Comparison of ENCODE assay signal across 8 cellular contexts in the genomic region with DNA sequence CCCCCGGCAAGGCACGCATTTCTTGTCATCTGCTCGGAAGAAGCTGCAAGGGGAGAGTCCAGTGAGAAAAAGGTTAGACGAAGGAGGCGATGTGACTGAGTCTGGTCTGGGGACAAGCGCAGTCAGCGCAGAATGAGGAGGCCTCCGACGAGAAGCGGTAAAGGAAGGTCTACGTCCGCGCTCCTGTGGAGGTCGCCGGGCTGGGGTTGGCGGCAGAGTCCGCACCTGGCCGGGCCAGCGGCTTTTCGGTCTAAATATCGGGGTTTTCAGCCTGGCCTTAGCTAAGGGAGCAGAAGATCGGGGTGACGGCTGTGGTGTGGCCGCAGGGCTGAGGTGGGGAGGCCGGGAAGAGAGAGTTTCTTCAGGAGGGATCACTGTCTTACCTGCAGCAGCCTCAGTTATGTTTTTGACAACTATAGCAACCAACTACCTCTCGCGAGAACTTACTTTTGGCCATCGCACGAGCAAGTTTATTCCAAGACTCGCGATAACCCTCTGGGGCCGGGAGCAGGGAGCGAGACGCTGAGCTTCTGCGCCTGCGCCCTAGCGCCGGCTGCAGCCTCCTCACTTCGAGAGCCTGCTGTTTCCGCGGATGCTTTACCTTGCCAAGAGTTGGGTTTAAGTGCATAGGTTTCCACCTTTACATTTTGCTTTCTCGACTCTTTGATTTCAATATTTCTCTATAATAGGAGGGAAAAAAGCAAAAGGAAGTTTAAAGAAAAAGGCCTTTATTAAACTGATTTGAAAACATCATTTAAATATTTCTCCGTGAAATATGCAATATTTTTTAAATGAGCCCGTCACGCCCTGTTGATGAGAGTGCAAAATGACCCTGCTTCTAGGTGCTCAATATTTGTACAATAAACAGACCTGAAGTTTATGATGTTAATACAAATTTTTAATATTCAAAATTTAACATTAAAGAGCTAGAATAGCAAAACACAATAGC. TPM values are rescaled to one million over a fixed set of nuclear protein-coding genes. Genes with fewer than 3 reads are reported as not detected.
DNase-seq lines count a peak whose midpoint lies in the region; ATAC-seq and TF ChIP-seq lines count a peak whose summit lies in the region.

A gene (minus strand): TSS at position 534 of the 949 bp plus-strand sequence. CDS start 4,068 bp downstream, outside the sequence.

- DNase-seq in NCI-H187 treated with DMSO at 0.1 percent for 48 hours (lab: John Stamatoyannopoulos, UW): peak; percentile 78
- peak; percentile 87 for DNase-seq in T-helper 22 cell (ENCODE audit: low read depth)
- peak; percentile 93 for DNase-seq in astrocyte of the cerebellum (ENCODE audit: low read depth)
- DNase-seq in hepatocyte (ENCODE audit: low spot score): peak; percentile 99
- DNase-seq in putamen (ENCODE audit: low spot score): peak; percentile 93
- peak in 1 of 2 donors; percentile 91 for DNase-seq in vagina (ENCODE audit: extremely low spot score in 2 of 2)

- H3K27ac ChIP-seq in hepatocyte (peak within 1 kb of the TSS; percentile 60), vagina (no peak within 1 kb of the TSS)

- no peaks in the 10 kb centered on the region for H3K9me3 ChIP-seq in hepatocyte (ENCODE audit: low read depth)
- H3K9me3 ChIP-seq in vagina: no peaks in the 10 kb centered on the region

- H3K4me3 ChIP-seq in astrocyte of the cerebellum (ENCODE audit: low read depth, low read length) (peak within 1 kb of the TSS; percentile 66), hepatocyte (peak within 1 kb of the TSS; percentile 33), vagina (peak within 1 kb of the TSS; percentile 68 to 89)

- ATAC-seq in GM18502 (IDR thresholded peaks at IDR 0.05; ENCODE audit: poor library complexity, unreplicated experiment) (peak; percentile 91), HG02943 (IDR thresholded peaks at IDR 0.05; ENCODE audit: low read depth, unreplicated experiment) (peak; percentile 84)

- H3K27me3 ChIP-seq in hepatocyte (no peaks in the 10 kb centered on the region), vagina (no peaks in the 10 kb centered on the region)

- TF ChIP-seq CTCF in astrocyte of the cerebellum (IDR thresholded peaks at IDR 0.05; ENCODE audit: low read depth, low read length, missing control alignments): no peak
- no peak for TF ChIP-seq CTCF in hepatocyte (IDR thresholded peaks at IDR 0.05; ENCODE audit: poor library complexity)
- TF ChIP-seq CTCF in vagina (IDR thresholded peaks at IDR 0.05): no peak

- no peaks in the 10 kb centered on the region for H3K9me2 ChIP-seq in hepatocyte (replicated peaks; ENCODE audit: insufficient read depth)

- 4% methylated on average over 45 of the region's 45 CpGs for WGBS in hepatocyte (ENCODE audit: low lambda C conversion rate, missing lambda C conversion rate)

- H3K4me2 ChIP-seq in hepatocyte: peak within 1 kb of the TSS; percentile 83

- H3K79me2 ChIP-seq in hepatocyte: no peaks in the 10 kb centered on the region

- H3K4me1 ChIP-seq in hepatocyte (ENCODE audit: insufficient read depth) (no peaks in the 10 kb centered on the region), vagina (peaks cover 8% of the 10 kb centered on the region)

- H3K36me3 ChIP-seq in hepatocyte (replicated peaks; ENCODE audit: insufficient read depth, low read depth) (no peaks in the 10 kb centered on the region), vagina (no peaks in the 10 kb centered on the region)

- no peak for TF ChIP-seq POLR2A in vagina (IDR thresholded peaks at IDR 0.05)

- in situ Hi-C loops in astrocyte of the cerebellum (cut with HindIII; ENCODE audit: low sequenced_read_pairs): loop anchor here (5.0 kb wide), 1 partner anchor 61 kb away; no protein-coding TSS in a partner anchor

- intact Hi-C loops in vagina (cut with DNase I): no loop called here

- H4K20me1 ChIP-seq in hepatocyte (ENCODE audit: insufficient read depth, poor library complexity, severe bottlenecking): no peaks in the 10 kb centered on the region

- H2AFZ ChIP-seq in hepatocyte: peak within 1 kb of the TSS; percentile 78

RNA-seq across cellular contexts. Expression of the gene that starts here (rescaled TPM):
- 1.8 and 3.9 TPM in 2 replicates for total RNA-seq in hepatocyte
- polyA plus RNA-seq in hepatocyte: 1.2 and 1.6 TPM in 2 replicates
- total RNA-seq in vagina: 1.5 TPM
